ENCODE assay signal across 25 cellular contexts in the genomic region with DNA sequence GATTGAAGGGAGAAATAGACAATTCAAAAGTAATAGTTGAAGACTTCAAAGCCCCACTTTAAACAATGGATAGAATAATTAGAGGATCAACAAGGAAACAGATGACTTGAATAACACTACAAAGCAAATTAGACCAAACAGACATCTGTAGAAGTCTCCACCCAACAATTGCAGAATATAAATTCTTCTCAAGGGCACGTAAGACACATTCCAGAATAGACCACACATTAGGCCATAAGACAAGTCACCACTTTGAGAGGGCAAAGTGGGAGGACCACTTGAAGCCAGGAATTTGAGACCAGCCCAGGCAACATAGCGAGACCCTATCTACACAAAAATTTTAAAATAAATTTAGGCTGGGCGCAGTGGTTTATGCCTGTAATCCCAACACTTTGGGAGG. TPM values are rescaled to one million over a fixed set of nuclear protein-coding genes. Genes with fewer than 3 reads are reported as not detected.
"Had no signal": no experiment of that assay in that cellular context is flagged by ENCODE, and none has a peak within 500 bp of the region (broad histone marks: within the 10 kb centered on the region; RNA-seq: fewer than 3 reads in every experiment).

No MANE protein-coding gene starts in this region.

- ATAC-seq: heart left ventricle; left lobe of liver; pancreas; right cardiac atrium; stimulated activated effector memory CD8-positive, alpha-beta T cell treated with anti-CD3 and anti-CD28 coated beads, Interleukin-12 subunit alpha, Interleukin-12 subunit beta, amount 100 ng/mL, for 72 hours had no signal

- H3K36me3 ChIP-seq: heart left ventricle, pancreas, tibial artery, upper lobe of left lung, uterus had no signal

- H3K4me1 ChIP-seq: heart left ventricle, pancreas, tibial artery, upper lobe of left lung, uterus had no signal

- H3K27ac ChIP-seq: coronary artery, heart left ventricle, pancreas, tibial artery, upper lobe of left lung, uterus had no signal

- H3K27me3 ChIP-seq: pancreas, upper lobe of left lung, uterus had no signal

- H3K4me3 ChIP-seq: coronary artery, heart left ventricle, pancreas, tibial artery, upper lobe of left lung, uterus had no signal

- H3K9me3 ChIP-seq: pancreas, tibial artery, upper lobe of left lung, uterus had no signal

- DNase-seq: effector CD4-positive, alpha-beta T cell; endodermal cell; erythroblast; foreskin melanocyte; heart left ventricle; hippocampal formation; kidney glomerular epithelial cell; mammary epithelial cell; naive B cell; occipital lobe; pancreas; right cardiac atrium; stimulated activated CD4-positive, alpha-beta T cell treated with anti-CD3 and anti-CD28 coated beads, Interleukin-4, amount 100 ng/mL, for 1 hour; stimulated activated CD8-positive, alpha-beta memory T cell treated with anti-CD3 and anti-CD28 coated beads, Interleukin-4, amount 100 ng/mL, for 48 hours; tibial artery; upper lobe of left lung; uterus had no signal

RNA-seq across cellular contexts. Expression of gene RNF186, which starts 20.5 kb away (rescaled TPM):
- total RNA-seq: dermis microvascular lymphatic vessel endothelial cell, endodermal cell, endothelial cell of umbilical vein, glomerular endothelial cell, heart left ventricle, mammary epithelial cell, occipital lobe, progenitor cell of endocrine pancreas, right cardiac atrium, temporal lobe, upper lobe of left lung had no signal
